ENCODE assay signal across 14 cellular contexts in genomic region chr4:152351080-152351479, GRCh38.
DNase-seq lines count a peak whose midpoint lies in the region; ATAC-seq and TF ChIP-seq lines count a peak whose summit lies in the region.
"Had no signal": no experiment of that assay in that cellular context is flagged by ENCODE, and none has a peak within 500 bp of the region (broad histone marks: within the 10 kb centered on the region; RNA-seq: fewer than 3 reads in every experiment).

No MANE protein-coding gene starts in this region.

- no peaks in the 10 kb centered on the region for H3K9me3 Mint-ChIP-seq in nephron
- H3K9me3 Mint-ChIP-seq in GM23338, result no peaks in the 10 kb centered on the region; the same call in 2 of the 3 replicates
- H3K9me3 Mint-ChIP-seq: activated naive CD4-positive, alpha-beta T cell treated with anti-CD3 and anti-CD28 coated beads, Interleukin-2, amount 50 U/mL, for 24 hours; CD8-positive, alpha-beta memory T cell; endodermal cell; naive B cell; T-helper 2 cell treated with Interferon-gamma antibody and Interleukin-4, amounts not matched to agents 5 μg/mL and 100 μg/mL, for 36 hours had no signal

- WGBS in prostate gland, result 86% methylated on average over 2 of the region's 2 CpGs
- 59 to 75% (median 65%) methylated on average over 2 of the region's 2 CpGs for WGBS in ovary, 3 donors

- H3K4me1 ChIP-seq in prostate gland (replicated peaks) (no peaks in the 10 kb centered on the region), ovary (ENCODE audit: insufficient read depth) (no peaks in the 10 kb centered on the region), GM23338 (ENCODE audit: insufficient read depth) (peaks cover 13% of the 10 kb centered on the region; the same call in 1 of the 2 replicates)

- no peak for TF ChIP-seq EP300 in ovary (IDR thresholded peaks at IDR 0.05)

- TF ChIP-seq CTCF in AG04450 (IDR thresholded peaks at IDR 0.05; ENCODE audit: low read depth, low read length) (no peak), HFF-Myc (IDR thresholded peaks at IDR 0.05; ENCODE audit: low read depth, low read length, missing control alignments) (no peak), choroid plexus epithelial cell (conservative IDR thresholded peaks at IDR 0.05; ENCODE audit: low read depth, low read length) (no peak), nephron (IDR thresholded peaks at IDR 0.05; ENCODE audit: unreplicated experiment in 3 of 3) (no peak), prostate gland (IDR thresholded peaks at IDR 0.05) (no peak), ovary (IDR thresholded peaks at IDR 0.05) (no peak), GM23338 (conservative IDR thresholded peaks at IDR 0.05; ENCODE audit: low read depth in 2 of 2) (no peak)

- intact Hi-C loops in prostate gland (cut with DNase I), result no loop called here
- intact Hi-C loops in ovary (cut with DNase I), result no loop called here

- DNase-seq in AG04450 (ENCODE audit: low read depth, low spot score) (no peak), HFF-Myc (ENCODE audit: extremely low read depth, low read depth) (no peak), choroid plexus epithelial cell (ENCODE audit: low read depth) (no peak), NCI-H524 treated with DMSO at 0.1 percent for 48 hours (lab: John Stamatoyannopoulos, UW) (no peak), prostate gland (ENCODE audit: low spot score) (no peak), ovary (no peak), GM23338 (ENCODE audit: low spot score) (no peak)
- DNase-seq: CD8-positive, alpha-beta memory T cell; endodermal cell; naive B cell; NCI-H187 had no signal

- ATAC-seq in GM23338, result no peak

- H4K20me1 ChIP-seq in GM23338 (replicated peaks; ENCODE audit: insufficient read depth), result no peaks in the 10 kb centered on the region

- no peak overlapping the region for H2AFZ ChIP-seq in GM23338

- H3K27ac Mint-ChIP-seq in nephron, result peak overlapping the region; percentile 24 to 65 (median 48)
- no peak overlapping the region for H3K27ac Mint-ChIP-seq in GM23338
- H3K27ac Mint-ChIP-seq: activated naive CD4-positive, alpha-beta T cell treated with anti-CD3 and anti-CD28 coated beads, Interleukin-2, amount 50 U/mL, for 24 hours; endodermal cell; T-helper 2 cell treated with Interferon-gamma antibody and Interleukin-4, amounts not matched to agents 5 μg/mL and 100 μg/mL, for 36 hours had no signal

- H3K27ac ChIP-seq in AG04450 (ENCODE audit: low read depth, low read length) (no peak overlapping the region), prostate gland (no peak overlapping the region), ovary (no peak overlapping the region), GM23338 (ENCODE audit: low read depth) (no peak overlapping the region)

- TF ChIP-seq POLR2A in prostate gland (IDR thresholded peaks at IDR 0.05), result no peak
- TF ChIP-seq POLR2A in ovary (IDR thresholded peaks at IDR 0.05), result no peak

- POLR2A ChIA-PET in AG04450 (lab: Yijun Ruan, JAX), result no interaction called here

- no peaks in the 10 kb centered on the region for H3K9me2 ChIP-seq in GM23338 (ENCODE audit: insufficient read depth)

- H3K9me3 ChIP-seq in AG04450 (ENCODE audit: control insufficient read depth, insufficient read depth, low read length) (no peaks in the 10 kb centered on the region), prostate gland (no peaks in the 10 kb centered on the region), ovary (no peaks in the 10 kb centered on the region)

- H3K4me3 ChIP-seq in AG04450 (ENCODE audit: low read depth, low read length), result peak overlapping the region; percentile 71
- peak overlapping the region; percentile 63 for H3K4me3 ChIP-seq in HFF-Myc (replicated peaks; ENCODE audit: low read depth, low read length)
- peak overlapping the region; percentile 66 for H3K4me3 ChIP-seq in choroid plexus epithelial cell (ENCODE audit: low read depth, low read length)
- H3K4me3 ChIP-seq in prostate gland, result no peak overlapping the region
- no peak overlapping the region for H3K4me3 ChIP-seq in ovary
- H3K4me3 ChIP-seq in GM23338, result no peak overlapping the region

- H3K4me1 Mint-ChIP-seq in nephron, result peaks cover 9% of the 10 kb centered on the region
- peaks cover 20% of the 10 kb centered on the region for H3K4me1 Mint-ChIP-seq in GM23338

- no peak overlapping the region for H3K4me2 ChIP-seq in GM23338

- H3K36me3 ChIP-seq in prostate gland (no peaks in the 10 kb centered on the region), ovary (no peaks in the 10 kb centered on the region), GM23338 (ENCODE audit: insufficient read depth) (no peaks in the 10 kb centered on the region)

- H3K36me3 Mint-ChIP-seq in nephron (ENCODE audit: low read depth) (peaks cover 11% of the 10 kb centered on the region), GM23338 (ENCODE audit: low read depth) (peaks cover 5% of the 10 kb centered on the region; the same call in 1 of the 3 replicates)

- H3F3A ChIP-seq in GM23338 (replicated peaks; ENCODE audit: low read depth), result no peaks in the 10 kb centered on the region

- CTCF ChIA-PET in AG04450 (lab: Charles Lee), result interaction anchor here (1.3 kb wide), 1 partner anchor 549 kb away, joined by 3 read pairs; no protein-coding TSS in a partner anchor

- H3K27me3 ChIP-seq in AG04450 (ENCODE audit: control insufficient read depth, insufficient read depth, low read length) (no peaks in the 10 kb centered on the region), prostate gland (replicated peaks; ENCODE audit: insufficient read depth) (no peaks in the 10 kb centered on the region), ovary (no peaks in the 10 kb centered on the region), GM23338 (ENCODE audit: insufficient read depth) (no peaks in the 10 kb centered on the region)

- H3K79me2 ChIP-seq in GM23338 (replicated peaks; ENCODE audit: insufficient read depth), result no peaks in the 10 kb centered on the region

- no peaks in the 10 kb centered on the region for H3K27me3 Mint-ChIP-seq in nephron (ENCODE audit: low read depth)
- no peaks in the 10 kb centered on the region for H3K27me3 Mint-ChIP-seq in GM23338 (ENCODE audit: insufficient read depth, low read depth, poor library complexity)
- H3K27me3 Mint-ChIP-seq: activated naive CD4-positive, alpha-beta T cell treated with anti-CD3 and anti-CD28 coated beads, Interleukin-2, amount 50 U/mL, for 24 hours; CD8-positive, alpha-beta memory T cell; naive B cell had no signal

- H3K4me3 Mint-ChIP-seq in nephron (peak overlapping the region; percentile 70 to 75 (median 73)), GM23338 (no peak overlapping the region)
- H3K4me3 Mint-ChIP-seq: activated naive CD4-positive, alpha-beta T cell treated with anti-CD3 and anti-CD28 coated beads, Interleukin-2, amount 50 U/mL, for 24 hours; CD8-positive, alpha-beta memory T cell; endodermal cell; T-helper 2 cell treated with Interferon-gamma antibody and Interleukin-4, amounts not matched to agents 5 μg/mL and 100 μg/mL, for 36 hours had no signal

TF ChIP-seq in GM23338, 12 proteins besides CTCF, POLR2A, EP300 and RAD21:
- no peak for TF ChIP-seq NANOG (IDR thresholded peaks at IDR 0.05; ENCODE audit: borderline replicate concordance)

Comparison
In these comparisons a context has a peak if more than half of its experiments do, and no peak if none do; other contexts are left out.
1. H3K4me3 ChIP-seq: peak in AG04450 (single experiment), HFF-Myc (single experiment) and choroid plexus epithelial cell (single experiment); none in prostate gland (0 of 2), ovary (single experiment) and GM23338 (single experiment).